ENCODE assay signal across 8 cellular contexts in the genomic region with DNA sequence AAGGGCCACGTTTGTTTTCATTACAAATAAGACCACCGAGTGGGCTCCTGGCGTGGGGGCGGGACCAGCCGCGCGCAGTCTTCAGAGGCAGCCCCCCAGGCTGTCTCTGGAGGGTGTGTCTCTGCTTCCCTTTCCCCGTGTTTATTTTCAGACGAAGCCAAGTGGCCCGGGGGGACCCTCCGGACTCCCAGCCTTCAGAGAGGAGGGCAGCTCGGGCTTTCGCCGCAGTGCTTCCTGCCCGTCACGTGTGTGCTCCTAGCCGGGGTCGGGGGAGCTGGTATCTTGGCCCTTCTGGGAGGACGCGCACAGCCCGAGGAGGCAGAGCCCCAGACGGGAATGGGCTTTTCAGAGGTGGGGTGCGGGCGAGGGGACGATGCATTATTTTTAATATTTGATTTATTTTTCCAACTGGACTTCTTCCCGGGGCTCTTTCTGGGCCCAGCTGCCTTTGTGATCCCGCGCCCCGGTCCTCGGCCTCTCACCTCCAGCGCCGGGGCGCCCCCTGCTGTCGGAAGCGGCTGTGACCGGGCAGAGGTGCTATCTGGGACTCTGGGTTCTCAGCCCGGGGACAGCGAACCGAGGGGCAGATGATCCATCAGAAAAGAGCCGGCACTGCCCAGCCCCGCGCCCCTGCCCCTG.
DNase-seq lines count a peak whose midpoint lies in the region; ATAC-seq and TF ChIP-seq lines count a peak whose summit lies in the region.

No MANE protein-coding gene starts in this region.

- DNase-seq in AG10803 (ENCODE audit: low read depth) (peak; percentile 64), HPDE6-E6E7 (ENCODE audit: extremely low spot score) (peak; percentile 80), NOMO-1 treated with dmso at 0.1 percent for 144 hours (lab: John Stamatoyannopoulos, UW; ENCODE audit: unreplicated experiment) (peak; percentile 43), activated T-cell treated with anti-CD3 and anti-CD28 coated beads for 24 hours (ENCODE audit: low read depth) (peak; percentile 71), erythroblast (lab: John Stamatoyannopoulos, UW) (peak; percentile 73 to 86)
- peak; percentile 51 to 72 for DNase-seq in stimulated activated CD8-positive, alpha-beta memory T cell treated with anti-CD3 and anti-CD28 coated beads, Interleukin-4, amount 100 ng/mL, for 4 hours (ENCODE audit: low read depth in 2 of 2, low spot score in 1 of 2)

- H3K4me3 ChIP-seq in AG10803 (ENCODE audit: low read length) (peak overlapping the region; percentile 65), mucosa of stomach (ENCODE audit: low read length) (peak overlapping the region; percentile 42)

- peak overlapping the region; percentile 65 for H3K9ac ChIP-seq in mucosa of stomach (ENCODE audit: low read length)

- ATAC-seq in GM19035 (IDR thresholded peaks at IDR 0.05; ENCODE audit: unreplicated experiment) = peak; percentile 78

- peaks cover 22% of the 10 kb centered on the region for H3K4me1 ChIP-seq in mucosa of stomach (ENCODE audit: control insufficient read depth, insufficient read depth, low read length)

- TF ChIP-seq POLR2A in erythroblast (IDR thresholded peaks at IDR 0.05; ENCODE audit: low read length) = no peak

- H3K27me3 ChIP-seq in mucosa of stomach (ENCODE audit: control insufficient read depth, insufficient read depth, low read length) = no peaks in the 10 kb centered on the region

- H3K36me3 ChIP-seq in mucosa of stomach (ENCODE audit: control insufficient read depth, insufficient read depth, low read length) = no peaks in the 10 kb centered on the region

- TF ChIP-seq CTCF in AG10803 (conservative IDR thresholded peaks at IDR 0.05; ENCODE audit: low read length) = peak; percentile 65

- H3K9me3 ChIP-seq in mucosa of stomach (ENCODE audit: control insufficient read depth, low read length) = no peaks in the 10 kb centered on the region

Comparison
In these comparisons a context has a peak if more than half of its experiments do, and no peak if none do; other contexts are left out.
1. Peak in every context shown above with its lines: DNase-seq, ATAC-seq and H3K4me3 ChIP-seq.